ENCODE assay signal across 25 cellular contexts in genomic region chr3:117609330-117609729, GRCh38.
"Had no signal": no experiment of that assay in that cellular context is flagged by ENCODE, and none has a peak within 500 bp of the region (broad histone marks: within the 10 kb centered on the region; RNA-seq: fewer than 3 reads in every experiment).

No MANE protein-coding gene starts in this region.

- H2AFZ ChIP-seq: PC-9 had no signal

- H3K4me1 ChIP-seq: Peyer's patch, SJCRH30 had no signal

- DNase-seq: Karpas-422; KG1; MG63; NCI-H1092 treated with DMSO at 0.1 percent for 48 hours; NCI-H1436; NCI-H187; NCI-H2029; NCI-H2081 treated with DMSO at 0.1 percent for 48 hours; NCI-H2171; NCI-H226; NCI-H446; NCI-H510A; NCI-H524 treated with DMSO at 0.1 percent for 48 hours; NCI-H69; NCI-H774; NK-92 treated with Interleukin-12 subunit alpha and Interleukin-12 subunit beta, amount 100 ng/mL, for 24 hours; PC-9; Peyer's patch; SHP77 treated with DMSO at 0.1 percent for 48 hours; SJCRH30; T-helper 1 cell had no signal

- H3K36me3 ChIP-seq: MG63, Peyer's patch, SJCRH30 had no signal

- H3K4me3 ChIP-seq: MG63, PC-9, Peyer's patch, SJCRH30 had no signal

- ATAC-seq: Right ventricle myocardium inferior, SK-N-SH treated with all-trans-retinoic acid at 6 μM for 48 hours had no signal

- H3K4me2 ChIP-seq: PC-9 had no signal

- FAIRE-seq: HTR-8/SVneo had no signal

- H3K27me3 ChIP-seq: MG63, Peyer's patch, SJCRH30 had no signal

- H3K27ac ChIP-seq: HL-60, PC-9, Peyer's patch, SJCRH30 had no signal

- H3K9me3 ChIP-seq: MG63, Peyer's patch, SJCRH30 had no signal
